Comparison of ENCODE assay signal across 10 cellular contexts in genomic region chr11:104668797-104669463, GRCh38.
DNase-seq lines count a peak whose midpoint lies in the region; ATAC-seq, FAIRE-seq and TF ChIP-seq lines count a peak whose summit lies in the region.
"Had no signal": no experiment of that assay in that cellular context is flagged by ENCODE, and none has a peak within 500 bp of the region (broad histone marks: within the 10 kb centered on the region; RNA-seq: fewer than 3 reads in every experiment).

No MANE protein-coding gene starts in this region.

- no peak overlapping the region for H3K4me3 Mint-ChIP-seq in activated T-helper 1 cell treated with anti-CD3 and anti-CD28 coated beads, Interleukin-12 subunit alpha, Interleukin-12 subunit beta, Interleukin-2, Interleukin-4 antibody, amounts not matched to agents 30 ng/mL and 10 ng/mL and 1 ng/mL, durations not matched to agents 14 hours and 24 hours and 36 hours
- H3K4me3 Mint-ChIP-seq in activated T-cell treated with anti-CD3 and anti-CD28 coated beads, Interleukin-2, amount 50 U/mL, for 24 hours = no peak overlapping the region

- H3K27me3 ChIP-seq in heart right ventricle = no peaks in the 10 kb centered on the region

- H3K27me3 Mint-ChIP-seq in activated T-helper 1 cell treated with anti-CD3 and anti-CD28 coated beads, Interleukin-12 subunit alpha, Interleukin-12 subunit beta, Interleukin-2, Interleukin-4 antibody, amounts not matched to agents 30 ng/mL and 10 ng/mL and 1 ng/mL, durations not matched to agents 14 hours and 24 hours and 36 hours (ENCODE audit: insufficient read depth) = peaks cover 5% of the 10 kb centered on the region
- no peaks in the 10 kb centered on the region for H3K27me3 Mint-ChIP-seq in activated T-cell treated with anti-CD3 and anti-CD28 coated beads, Interleukin-2, amount 50 U/mL, for 24 hours

- intact Hi-C loops in activated T-helper 1 cell treated with anti-CD3 and anti-CD28 coated beads, Interleukin-12 subunit alpha, Interleukin-12 subunit beta, Interleukin-2, Interleukin-4 antibody, amounts not matched to agents 30 ng/mL and 10 ng/mL and 1 ng/mL, durations not matched to agents 14 hours and 24 hours and 36 hours (cut with micrococcal nuclease) = loop anchor here (1.0 kb wide), 1 partner anchor 37 kb away; no protein-coding TSS in a partner anchor
- intact Hi-C loops in heart right ventricle (cut with DNase I) = no loop called here

- H3K4me3 ChIP-seq in AG10803 (ENCODE audit: low read length) (no peak overlapping the region), heart right ventricle (no peak overlapping the region)

- no peak overlapping the region for H3K27ac ChIP-seq in heart right ventricle

- H3K27ac Mint-ChIP-seq in activated T-helper 1 cell treated with anti-CD3 and anti-CD28 coated beads, Interleukin-12 subunit alpha, Interleukin-12 subunit beta, Interleukin-2, Interleukin-4 antibody, amounts not matched to agents 30 ng/mL and 10 ng/mL and 1 ng/mL, durations not matched to agents 14 hours and 24 hours and 36 hours = peak overlapping the region; percentile 19
- H3K27ac Mint-ChIP-seq in activated T-cell treated with anti-CD3 and anti-CD28 coated beads, Interleukin-2, amount 50 U/mL, for 24 hours = no peak overlapping the region

- FAIRE-seq in islet of Langerhans (lab: Jason Lieb, UNC) (peak; percentile 68), GM12892 (lab: Jason Lieb, UNC) (no peak)

- peaks cover 9% of the 10 kb centered on the region for H3K9me3 Mint-ChIP-seq in activated T-helper 1 cell treated with anti-CD3 and anti-CD28 coated beads, Interleukin-12 subunit alpha, Interleukin-12 subunit beta, Interleukin-2, Interleukin-4 antibody, amounts not matched to agents 30 ng/mL and 10 ng/mL and 1 ng/mL, durations not matched to agents 14 hours and 24 hours and 36 hours
- H3K9me3 Mint-ChIP-seq in activated T-cell treated with anti-CD3 and anti-CD28 coated beads, Interleukin-2, amount 50 U/mL, for 24 hours = peaks cover 6% of the 10 kb centered on the region

- ATAC-seq in HG03108 (IDR thresholded peaks at IDR 0.05; ENCODE audit: unreplicated experiment) (no peak), heart right ventricle (no peak)

- DNase-seq in AG10803 (ENCODE audit: low read depth) = peak; percentile 73
- DNase-seq in HS-27A (ENCODE audit: low read depth) = peak; percentile 71
- no peak for DNase-seq in activated T-helper 1 cell treated with anti-CD3 and anti-CD28 coated beads, Interleukin-12 subunit alpha, Interleukin-12 subunit beta, Interleukin-2, Interleukin-4 antibody, amounts not matched to agents 30 ng/mL and 10 ng/mL and 1 ng/mL, durations not matched to agents 14 hours and 24 hours and 36 hours (ENCODE audit: low spot score)
- DNase-seq in activated T-cell treated with anti-CD3 and anti-CD28 coated beads, Interleukin-2, amount 50 U/mL, for 24 hours = no peak
- DNase-seq in GM12892 (ENCODE audit: insufficient read length) = no peak
- no peak for DNase-seq in heart right ventricle
- DNase-seq: activated CD4-positive, alpha-beta T cell treated with anti-CD3 and anti-CD28 coated beads, Interleukin-2, amount 50 U/mL, for 48 hours; NCI-H2171 had no signal

- H3K36me3 ChIP-seq in heart right ventricle = no peaks in the 10 kb centered on the region

- TF ChIP-seq CTCF in AG10803 (conservative IDR thresholded peaks at IDR 0.05; ENCODE audit: low read length) = no peak
- TF ChIP-seq CTCF in heart right ventricle (IDR thresholded peaks at IDR 0.05) = no peak

- WGBS in heart right ventricle, 2 donors = 88 to 94% methylated on average over 5 of the region's 5 CpGs

- peaks cover 24% of the 10 kb centered on the region for H3K4me1 Mint-ChIP-seq in activated T-helper 1 cell treated with anti-CD3 and anti-CD28 coated beads, Interleukin-12 subunit alpha, Interleukin-12 subunit beta, Interleukin-2, Interleukin-4 antibody, amounts not matched to agents 30 ng/mL and 10 ng/mL and 1 ng/mL, durations not matched to agents 14 hours and 24 hours and 36 hours (ENCODE audit: low read depth)
- peaks cover 20% of the 10 kb centered on the region for H3K4me1 Mint-ChIP-seq in activated T-cell treated with anti-CD3 and anti-CD28 coated beads, Interleukin-2, amount 50 U/mL, for 24 hours (ENCODE audit: low read depth)

- H3K9me3 ChIP-seq in heart right ventricle = peaks cover 0 to 3% (median 0%) of the 10 kb centered on the region in 11 donors

- TF ChIP-seq POLR2A in GM12892 (IDR thresholded peaks at IDR 0.05; ENCODE audit: low read depth, low read length) = no peak

- H3K4me1 ChIP-seq in heart right ventricle = peaks cover 0 to 17% (median 0%) of the 10 kb centered on the region in 9 donors

- peaks cover 4% of the 10 kb centered on the region for H3K36me3 Mint-ChIP-seq in activated T-helper 1 cell treated with anti-CD3 and anti-CD28 coated beads, Interleukin-12 subunit alpha, Interleukin-12 subunit beta, Interleukin-2, Interleukin-4 antibody, amounts not matched to agents 30 ng/mL and 10 ng/mL and 1 ng/mL, durations not matched to agents 14 hours and 24 hours and 36 hours (ENCODE audit: low read depth)
- no peaks in the 10 kb centered on the region for H3K36me3 Mint-ChIP-seq in activated T-cell treated with anti-CD3 and anti-CD28 coated beads, Interleukin-2, amount 50 U/mL, for 24 hours (ENCODE audit: low read depth)

Comparison
In these comparisons a context has a peak if more than half of its experiments do, and no peak if none do; other contexts are left out.
1. DNase-seq: peak in AG10803 (single experiment) and HS-27A (single experiment); none in activated T-helper 1 cell treated with anti-CD3 and anti-CD28 coated beads, Interleukin-12 subunit alpha, Interleukin-12 subunit beta, Interleukin-2, Interleukin-4 antibody, amounts not matched to agents 30 ng/mL and 10 ng/mL and 1 ng/mL, durations not matched to agents 14 hours and 24 hours and 36 hours (single experiment), activated T-cell treated with anti-CD3 and anti-CD28 coated beads, Interleukin-2, amount 50 U/mL, for 24 hours (single experiment), GM12892 (single experiment) and heart right ventricle (0 of 2).